ENCODE assay signal across 25 cellular contexts in genomic region chr16:81589975-81590650, GRCh38.
"Had no signal": no experiment of that assay in that cellular context is flagged by ENCODE, and none has a peak within 500 bp of the region (broad histone marks: within the 10 kb centered on the region; RNA-seq: fewer than 3 reads in every experiment).

No MANE protein-coding gene starts in this region.

- H3K4me1 ChIP-seq: breast epithelium, SJCRH30 had no signal

- H3K4me3 Mint-ChIP-seq: activated CD4-positive, alpha-beta memory T cell treated with anti-CD3 and anti-CD28 coated beads for 36 hours; activated CD4-positive, alpha-beta T cell treated with anti-CD3 and anti-CD28 coated beads, Interleukin-2, amount 10 ng/mL, durations not matched to agents 7 days and 5 days; activated naive CD4-positive, alpha-beta T cell treated with anti-CD3 and anti-CD28 coated beads, Interleukin-2, amount 10 ng/mL, durations not matched to agents 7 days and 5 days; activated naive CD8-positive, alpha-beta T cell treated with anti-CD3 and anti-CD28 coated beads for 36 hours; activated T-cell treated with anti-CD3 and anti-CD28 coated beads, Interleukin-2, amount 50 U/mL, for 4 hours had no signal

- H3K27ac ChIP-seq: breast epithelium, SJCRH30, VCaP had no signal

- DNase-seq: activated CD4-positive, alpha-beta memory T cell treated with anti-CD3 and anti-CD28 coated beads for 36 hours; activated CD4-positive, alpha-beta T cell treated with anti-CD3 and anti-CD28 coated beads, Interleukin-2, amount 10 ng/mL, durations not matched to agents 7 days and 5 days; activated CD4-positive, CD25-positive, alpha-beta regulatory T cell; activated CD8-positive, alpha-beta memory T cell treated with anti-CD3 and anti-CD28 coated beads for 24 hours; activated gamma-delta T cell treated with Interleukin-2 at 50 U/mL for 16 hours; activated naive CD4-positive, alpha-beta T cell treated with anti-CD3 and anti-CD28 coated beads, Interleukin-2, amount 10 ng/mL, durations not matched to agents 7 days and 5 days; activated naive CD8-positive, alpha-beta T cell treated with anti-CD3 and anti-CD28 coated beads for 36 hours; activated T-cell treated with anti-CD3 and anti-CD28 coated beads, Interleukin-2, amount 50 U/mL, for 4 hours; caudate nucleus; KG1; NCI-H1048; NCI-H2029; NCI-H2107; NCI-H2171 treated with DMSO at 0.1 percent for 48 hours; NCI-H226; NCI-H526; NCI-H82; Right ventricle myocardium superior; RPMI8226; SJCRH30; SK-N-SH; T-helper 1 cell had no signal

- H3K4me1 Mint-ChIP-seq: activated naive CD4-positive, alpha-beta T cell treated with anti-CD3 and anti-CD28 coated beads, Interleukin-2, amount 10 ng/mL, durations not matched to agents 7 days and 5 days had no signal

- H3K9me3 ChIP-seq: breast epithelium, SJCRH30, SK-N-SH had no signal

- H3K4me3 ChIP-seq: breast epithelium, SJCRH30 had no signal

- H3K9me3 Mint-ChIP-seq: activated CD4-positive, alpha-beta memory T cell treated with anti-CD3 and anti-CD28 coated beads for 36 hours; activated CD4-positive, alpha-beta T cell treated with anti-CD3 and anti-CD28 coated beads, Interleukin-2, amount 10 ng/mL, durations not matched to agents 7 days and 5 days; activated naive CD4-positive, alpha-beta T cell treated with anti-CD3 and anti-CD28 coated beads, Interleukin-2, amount 10 ng/mL, durations not matched to agents 7 days and 5 days; activated naive CD8-positive, alpha-beta T cell treated with anti-CD3 and anti-CD28 coated beads for 36 hours; activated T-cell treated with anti-CD3 and anti-CD28 coated beads, Interleukin-2, amount 50 U/mL, for 4 hours; activated T-helper 2 cell treated with anti-CD3 and anti-CD28 coated beads, Interferon-gamma antibody, Interleukin-2, Interleukin-4, amounts not matched to agents 10 μg/mL and 5 μg/mL and 100 μg/mL, durations not matched to agents 14 hours and 24 hours and 36 hours had no signal

- H3K27me3 ChIP-seq: breast epithelium, SJCRH30 had no signal

- ATAC-seq: activated T-cell treated with anti-CD3 and anti-CD28 coated beads, Interleukin-2, amount 50 U/mL, for 4 hours had no signal

- H3K27ac Mint-ChIP-seq: activated CD4-positive, alpha-beta memory T cell treated with anti-CD3 and anti-CD28 coated beads for 36 hours; activated CD4-positive, alpha-beta T cell treated with anti-CD3 and anti-CD28 coated beads, Interleukin-2, amount 10 ng/mL, durations not matched to agents 7 days and 5 days; activated naive CD4-positive, alpha-beta T cell treated with anti-CD3 and anti-CD28 coated beads, Interleukin-2, amount 10 ng/mL, durations not matched to agents 7 days and 5 days; activated naive CD8-positive, alpha-beta T cell treated with anti-CD3 and anti-CD28 coated beads for 36 hours; activated T-helper 2 cell treated with anti-CD3 and anti-CD28 coated beads, Interferon-gamma antibody, Interleukin-2, Interleukin-4, amounts not matched to agents 10 μg/mL and 5 μg/mL and 100 μg/mL, durations not matched to agents 14 hours and 24 hours and 36 hours had no signal

- H3K9ac ChIP-seq: SK-N-SH had no signal

- H3K4me2 ChIP-seq: SK-N-SH had no signal

- H3K36me3 ChIP-seq: breast epithelium, SJCRH30 had no signal

- H3K36me3 Mint-ChIP-seq: activated CD4-positive, alpha-beta memory T cell treated with anti-CD3 and anti-CD28 coated beads for 36 hours; activated naive CD4-positive, alpha-beta T cell treated with anti-CD3 and anti-CD28 coated beads, Interleukin-2, amount 10 ng/mL, durations not matched to agents 7 days and 5 days; activated naive CD8-positive, alpha-beta T cell treated with anti-CD3 and anti-CD28 coated beads for 36 hours had no signal

- H3K27me3 Mint-ChIP-seq: activated CD4-positive, alpha-beta memory T cell treated with anti-CD3 and anti-CD28 coated beads for 36 hours; activated CD4-positive, alpha-beta T cell treated with anti-CD3 and anti-CD28 coated beads, Interleukin-2, amount 10 ng/mL, durations not matched to agents 7 days and 5 days; activated naive CD4-positive, alpha-beta T cell treated with anti-CD3 and anti-CD28 coated beads, Interleukin-2, amount 10 ng/mL, durations not matched to agents 7 days and 5 days; activated naive CD8-positive, alpha-beta T cell treated with anti-CD3 and anti-CD28 coated beads for 36 hours had no signal
